ENCODE assay signal across 1 cellular context in the genomic region with DNA sequence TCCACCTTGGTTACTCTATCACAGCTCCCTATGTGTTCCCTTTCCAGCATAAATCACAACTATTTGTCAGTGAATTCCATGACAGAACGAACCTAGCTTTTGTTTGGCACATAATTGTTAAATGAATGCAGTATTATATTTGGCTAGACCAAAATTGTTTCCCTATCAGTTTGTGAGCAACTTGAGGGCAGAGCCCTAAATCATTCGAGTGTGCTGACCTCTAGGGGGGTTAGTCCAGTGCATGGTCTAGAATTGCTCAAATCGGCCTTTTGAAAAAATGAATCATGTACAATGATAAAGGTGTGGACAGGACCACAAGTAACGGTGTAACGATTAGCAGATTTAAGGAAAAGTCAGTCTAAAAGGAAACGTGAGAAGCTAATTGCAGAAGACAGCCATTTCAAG.
A peak's percentile ranks its signal among the peaks of the same experiment; 100 is the strongest.
TF ChIP-seq lines count a peak whose summit lies in the region.

No MANE protein-coding gene starts in this region.

TF ChIP-seq in K562, 482 proteins besides CTCF, POLR2A, EP300 and RAD21 (continued from another document and continues in another):
- TF ChIP-seq THRA (IDR thresholded peaks at IDR 0.05) (no peak), LEF1 (IDR thresholded peaks at IDR 0.05) (peak; percentile 68), ZNF785 (CRISPR knock-in tag; IDR thresholded peaks at IDR 0.05) (no peak), RHOXF2B (CRISPR knock-in tag; conservative IDR thresholded peaks at IDR 0.05) (no peak), MEF2A (IDR thresholded peaks at IDR 0.05; ENCODE audit: control insufficient read depth, low read depth, low read length) (no peak), ZNF263 (CRISPR knock-in tag; IDR thresholded peaks at IDR 0.05; ENCODE audit: borderline replicate concordance) (no peak), BRCA1 (IDR thresholded peaks at IDR 0.05) (no peak), BRCA1 (CRISPR knock-in tag; IDR thresholded peaks at IDR 0.05) (no peak), BRF2 (IDR thresholded peaks at IDR 0.05; ENCODE audit: borderline replicate concordance, insufficient read depth, insufficient read length) (no peak), SIRT6 (IDR thresholded peaks at IDR 0.05; ENCODE audit: low read depth, low read length) (no peak), E2F3 (CRISPR knock-in tag; IDR thresholded peaks at IDR 0.05) (no peak), HEY1 (CRISPR knock-in tag; IDR thresholded peaks at IDR 0.05; ENCODE audit: borderline replicate concordance) (no peak), KAT7 (CRISPR knock-in tag; IDR thresholded peaks at IDR 0.05; ENCODE audit: borderline replicate concordance) (no peak), SMARCE1 (IDR thresholded peaks at IDR 0.05) (no peak), ZNF589 (CRISPR knock-in tag; IDR thresholded peaks at IDR 0.05; ENCODE audit: low read depth) (no peak), ZBTB9 (CRISPR knock-in tag; IDR thresholded peaks at IDR 0.05) (no peak; the same call in 1 of the 2 replicates), TAF7 (tag; IDR thresholded peaks at IDR 0.05) (no peak), MCM2 (IDR thresholded peaks at IDR 0.05; ENCODE audit: low read depth) (no peak), FOXK1 (CRISPR knock-in tag; IDR thresholded peaks at IDR 0.05; ENCODE audit: borderline replicate concordance) (no peak), ZNF644 (tag; IDR thresholded peaks at IDR 0.05; ENCODE audit: low read depth) (peak; percentile 88), RFX1 (IDR thresholded peaks at IDR 0.05) (no peak), HCFC1 (IDR thresholded peaks at IDR 0.05; ENCODE audit: low read depth, low read length) (no peak), TAF9B (IDR thresholded peaks at IDR 0.05; ENCODE audit: partially characterized antibody) (no peak), ASH1L (IDR thresholded peaks at IDR 0.05; ENCODE audit: borderline replicate concordance, low read depth, partially characterized antibody) (peak; percentile 54), HDAC2 (IDR thresholded peaks at IDR 0.05) (peak; percentile 25; the same call in 1 of the 2 replicates), MCM3 (IDR thresholded peaks at IDR 0.05) (no peak), ARID4B (CRISPR knock-in tag; IDR thresholded peaks at IDR 0.05) (no peak), RFX5 (IDR thresholded peaks at IDR 0.05; ENCODE audit: low read depth, low read length) (no peak), E2F6 (IDR thresholded peaks at IDR 0.05; ENCODE audit: borderline replicate concordance in 1 of 2, extremely low read depth in 1 of 2, insufficient read depth in 1 of 2, insufficient read length in 1 of 2, low read depth in 1 of 2, low read length in 1 of 2, poor library complexity in 1 of 2, severe bottlenecking in 1 of 2) (no peak), THRB (CRISPR knock-in tag; conservative IDR thresholded peaks at IDR 0.05) (no peak), ZNF282 (CRISPR knock-in tag; IDR thresholded peaks at IDR 0.05) (no peak), ARID3A (IDR thresholded peaks at IDR 0.05; ENCODE audit: borderline replicate concordance, low read depth, low read length) (no peak), ELF1 (tag; IDR thresholded peaks at IDR 0.05) (no peak), NFIC (IDR thresholded peaks at IDR 0.05) (no peak)
- TF ChIP-seq, protein P1, sequence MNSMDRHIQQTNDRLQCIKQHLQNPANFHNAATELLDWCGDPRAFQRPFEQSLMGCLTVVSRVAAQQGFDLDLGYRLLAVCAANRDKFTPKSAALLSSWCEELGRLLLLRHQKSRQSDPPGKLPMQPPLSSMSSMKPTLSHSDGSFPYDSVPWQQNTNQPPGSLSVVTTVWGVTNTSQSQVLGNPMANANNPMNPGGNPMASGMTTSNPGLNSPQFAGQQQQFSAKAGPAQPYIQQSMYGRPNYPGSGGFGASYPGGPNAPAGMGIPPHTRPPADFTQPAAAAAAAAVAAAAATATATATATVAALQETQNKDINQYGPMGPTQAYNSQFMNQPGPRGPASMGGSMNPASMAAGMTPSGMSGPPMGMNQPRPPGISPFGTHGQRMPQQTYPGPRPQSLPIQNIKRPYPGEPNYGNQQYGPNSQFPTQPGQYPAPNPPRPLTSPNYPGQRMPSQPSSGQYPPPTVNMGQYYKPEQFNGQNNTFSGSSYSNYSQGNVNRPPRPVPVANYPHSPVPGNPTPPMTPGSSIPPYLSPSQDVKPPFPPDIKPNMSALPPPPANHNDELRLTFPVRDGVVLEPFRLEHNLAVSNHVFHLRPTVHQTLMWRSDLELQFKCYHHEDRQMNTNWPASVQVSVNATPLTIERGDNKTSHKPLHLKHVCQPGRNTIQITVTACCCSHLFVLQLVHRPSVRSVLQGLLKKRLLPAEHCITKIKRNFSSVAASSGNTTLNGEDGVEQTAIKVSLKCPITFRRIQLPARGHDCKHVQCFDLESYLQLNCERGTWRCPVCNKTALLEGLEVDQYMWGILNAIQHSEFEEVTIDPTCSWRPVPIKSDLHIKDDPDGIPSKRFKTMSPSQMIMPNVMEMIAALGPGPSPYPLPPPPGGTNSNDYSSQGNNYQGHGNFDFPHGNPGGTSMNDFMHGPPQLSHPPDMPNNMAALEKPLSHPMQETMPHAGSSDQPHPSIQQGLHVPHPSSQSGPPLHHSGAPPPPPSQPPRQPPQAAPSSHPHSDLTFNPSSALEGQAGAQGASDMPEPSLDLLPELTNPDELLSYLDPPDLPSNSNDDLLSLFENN (IDR thresholded peaks at IDR 0.05; ENCODE audit: low read depth in 2 of 2, low read length in 2 of 2) = no peak
- TF ChIP-seq, protein P2, sequence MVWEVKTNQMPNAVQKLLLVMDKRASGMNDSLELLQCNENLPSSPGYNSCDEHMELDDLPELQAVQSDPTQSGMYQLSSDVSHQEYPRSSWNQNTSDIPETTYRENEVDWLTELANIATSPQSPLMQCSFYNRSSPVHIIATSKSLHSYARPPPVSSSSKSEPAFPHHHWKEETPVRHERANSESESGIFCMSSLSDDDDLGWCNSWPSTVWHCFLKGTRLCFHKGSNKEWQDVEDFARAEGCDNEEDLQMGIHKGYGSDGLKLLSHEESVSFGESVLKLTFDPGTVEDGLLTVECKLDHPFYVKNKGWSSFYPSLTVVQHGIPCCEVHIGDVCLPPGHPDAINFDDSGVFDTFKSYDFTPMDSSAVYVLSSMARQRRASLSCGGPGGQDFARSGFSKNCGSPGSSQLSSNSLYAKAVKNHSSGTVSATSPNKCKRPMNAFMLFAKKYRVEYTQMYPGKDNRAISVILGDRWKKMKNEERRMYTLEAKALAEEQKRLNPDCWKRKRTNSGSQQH (CRISPR knock-in tag; IDR thresholded peaks at IDR 0.05) = no peak
- TF ChIP-seq, protein P3, sequence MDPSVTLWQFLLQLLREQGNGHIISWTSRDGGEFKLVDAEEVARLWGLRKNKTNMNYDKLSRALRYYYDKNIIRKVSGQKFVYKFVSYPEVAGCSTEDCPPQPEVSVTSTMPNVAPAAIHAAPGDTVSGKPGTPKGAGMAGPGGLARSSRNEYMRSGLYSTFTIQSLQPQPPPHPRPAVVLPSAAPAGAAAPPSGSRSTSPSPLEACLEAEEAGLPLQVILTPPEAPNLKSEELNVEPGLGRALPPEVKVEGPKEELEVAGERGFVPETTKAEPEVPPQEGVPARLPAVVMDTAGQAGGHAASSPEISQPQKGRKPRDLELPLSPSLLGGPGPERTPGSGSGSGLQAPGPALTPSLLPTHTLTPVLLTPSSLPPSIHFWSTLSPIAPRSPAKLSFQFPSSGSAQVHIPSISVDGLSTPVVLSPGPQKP (CRISPR knock-in tag; IDR thresholded peaks at IDR 0.05) = no peak
